Comparison of ENCODE assay signal across 26 cellular contexts in genomic region chr12:50787618-50788017, GRCh38. TPM values are rescaled to one million over a fixed set of nuclear protein-coding genes. Genes with fewer than 3 reads are reported as not detected.
DNase-seq lines count a peak whose midpoint lies in the region; ATAC-seq and TF ChIP-seq lines count a peak whose summit lies in the region.
"Had no signal": no experiment of that assay in that cellular context is flagged by ENCODE, and none has a peak within 500 bp of the region (broad histone marks: within the 10 kb centered on the region; RNA-seq: fewer than 3 reads in every experiment).

No MANE protein-coding gene starts in this region.

- H3K27ac ChIP-seq in ACC112 (ENCODE audit: low read depth, low read length) (peak overlapping the region; percentile 97), PC-9 (peak overlapping the region; percentile 90), trophoblast cell (ENCODE audit: low read depth, low read length) (peak overlapping the region; percentile 99)
- H3K27ac ChIP-seq: colonic mucosa, heart right ventricle, KMS-11, neutrophil, psoas muscle had no signal

- H3K4me3 ChIP-seq in ACC112 (ENCODE audit: low read depth, low read length) (no peak overlapping the region), PC-9 (no peak overlapping the region), trophoblast cell (ENCODE audit: low read depth, low read length) (no peak overlapping the region)
- H3K4me3 ChIP-seq: colonic mucosa, heart right ventricle, psoas muscle, tibial nerve had no signal

- peaks cover 40% of the 10 kb centered on the region for H3K4me1 ChIP-seq in ACC112 (ENCODE audit: control insufficient read depth, insufficient read depth, low read length, unreplicated experiment)
- peaks cover 40% of the 10 kb centered on the region for H3K4me1 ChIP-seq in PC-9 (replicated peaks; ENCODE audit: insufficient read depth)
- peaks cover 17 to 19% of the 10 kb centered on the region in 2 experiments for H3K4me1 ChIP-seq in trophoblast cell (ENCODE audit: control insufficient read depth in 1 of 2, insufficient read depth in 2 of 2, low read length in 2 of 2)
- H3K4me1 ChIP-seq: colonic mucosa had no signal

- H3K9me3 ChIP-seq in PC-9 (ENCODE audit: insufficient read depth, low read depth) (no peaks in the 10 kb centered on the region), trophoblast cell (ENCODE audit: insufficient read depth, low read depth, low read length) (no peaks in the 10 kb centered on the region)
- H3K9me3 ChIP-seq: colonic mucosa, neutrophil, psoas muscle had no signal

- no peaks in the 10 kb centered on the region for H3K9me2 ChIP-seq in PC-9 (ENCODE audit: insufficient read depth)

- peak overlapping the region; percentile 76 for H3K4ac ChIP-seq in trophoblast cell (ENCODE audit: low read depth, low read length)

- H2BK5ac ChIP-seq in trophoblast cell (ENCODE audit: low read depth, low read length, poor library complexity): peak overlapping the region; percentile 90

- no peak overlapping the region for H2AFZ ChIP-seq in ACC112 (ENCODE audit: low read length, unreplicated experiment)
- no peak overlapping the region for H2AFZ ChIP-seq in PC-9
- H2AFZ ChIP-seq in trophoblast cell (ENCODE audit: insufficient read depth, low read length, poor library complexity): no peak overlapping the region

- H3K9ac ChIP-seq in trophoblast cell (ENCODE audit: low read length): no peak overlapping the region
- H3K9ac ChIP-seq: KMS-11 had no signal

- H4K8ac ChIP-seq in trophoblast cell (ENCODE audit: low read depth, low read length): peak overlapping the region; percentile 37

- no peaks in the 10 kb centered on the region for H4K20me1 ChIP-seq in PC-9 (ENCODE audit: insufficient read depth)

- H2AK5ac ChIP-seq in trophoblast cell (ENCODE audit: low read length): peak overlapping the region; percentile 91

- TF ChIP-seq CTCF in PC-9 (conservative IDR thresholded peaks at IDR 0.05): no peak
- TF ChIP-seq CTCF in GM20000 (IDR thresholded peaks at IDR 0.05; ENCODE audit: extremely low read depth, missing control alignments): no peak

- no TSS peak for BruUV-seq in PC-9 (replicated peaks; lab: Mats Ljungman, UMichigan)

- H3K27me3 ChIP-seq in ACC112 (ENCODE audit: insufficient read depth, low read length) (no peaks in the 10 kb centered on the region), PC-9 (ENCODE audit: insufficient read depth, low read depth) (no peaks in the 10 kb centered on the region), trophoblast cell (ENCODE audit: insufficient read depth, low read length) (no peaks in the 10 kb centered on the region)
- H3K27me3 ChIP-seq: colonic mucosa, heart right ventricle, neutrophil, tibial nerve had no signal

- H3K79me2 ChIP-seq in ACC112 (ENCODE audit: control insufficient read depth, insufficient read depth, low read length, unreplicated experiment): peaks cover 32% of the 10 kb centered on the region
- H3K79me2 ChIP-seq in PC-9 (ENCODE audit: low read depth): peaks cover 46% of the 10 kb centered on the region
- H3K79me2 ChIP-seq in trophoblast cell (ENCODE audit: control insufficient read depth, insufficient read depth, low read length, poor library complexity): peaks cover 10% of the 10 kb centered on the region

- POLR2A ChIA-PET in PC-9 (lab: Charles Lee; ENCODE audit: unreplicated experiment): no interaction called here

- peak; percentile 22 for ATAC-seq in esophagus mucosa
- ATAC-seq in HG03135 (IDR thresholded peaks at IDR 0.05; ENCODE audit: unreplicated experiment): no peak
- ATAC-seq: effector memory CD8-positive, alpha-beta T cell had no signal

- H3K36me3 ChIP-seq in ACC112 (ENCODE audit: insufficient read depth, low read length): peaks cover 13% of the 10 kb centered on the region
- peaks cover 7% of the 10 kb centered on the region; the same call in 1 of the 2 replicates for H3K36me3 ChIP-seq in PC-9 (ENCODE audit: low read depth)
- peaks cover 2 to 3% of the 10 kb centered on the region in 2 experiments for H3K36me3 ChIP-seq in trophoblast cell (ENCODE audit: control insufficient read depth in 1 of 2, insufficient read depth in 2 of 2, low read length in 2 of 2)
- H3K36me3 ChIP-seq: colonic mucosa had no signal

- H3K4me2 ChIP-seq in PC-9: peak overlapping the region; percentile 54
- no peak overlapping the region for H3K4me2 ChIP-seq in trophoblast cell (ENCODE audit: low read length)
- H3K4me2 ChIP-seq: KMS-11 had no signal

- no peak for DNase-seq in PC-9
- DNase-seq in trophoblast cell: no peak
- DNase-seq in GM20000 (ENCODE audit: low spot score): no peak
- DNase-seq in stimulated activated CD4-positive, alpha-beta T cell treated with anti-CD3 and anti-CD28 coated beads, Interleukin-4, amount 100 ng/mL, for 4 hours: no peak
- no peak for DNase-seq in NCI-H1105 (lab: John Stamatoyannopoulos, UW)
- DNase-seq: activated CD4-positive, CD25-positive, alpha-beta regulatory T cell treated with anti-CD3 and anti-CD28 coated beads, Interleukin-2, amount 50 U/mL, for 72 hours; activated gamma-delta T cell treated with Interleukin-2 at 50 U/mL for 16 hours; activated T-cell treated with anti-CD3 and anti-CD28 coated beads, Interleukin-2, amount 50 U/mL, for 1 hour; CD4-positive, alpha-beta T cell; colonic mucosa; effector memory CD8-positive, alpha-beta T cell; GDM1; heart right ventricle; MV-4-11; NCI-H187; NCI-H69; psoas muscle; stimulated activated CD4-positive, alpha-beta T cell treated with anti-CD3 and anti-CD28 coated beads, Interleukin-4, amount 100 ng/mL, for 24 hours had no signal

- peak overlapping the region; percentile 81 for H2BK120ac ChIP-seq in trophoblast cell (ENCODE audit: insufficient read depth, low read length, poor library complexity)

- peak overlapping the region; percentile 88 for H4K91ac ChIP-seq in trophoblast cell (ENCODE audit: low read depth, low read length)

- intact Hi-C loops in PC-9 (cut with micrococcal nuclease; ENCODE audit: unreplicated experiment): loop anchor here (2.0 kb wide), 1 partner anchor 23 kb away; the partner anchor contains the start of gene ATF1

- peak overlapping the region; percentile 82 for H3K18ac ChIP-seq in trophoblast cell (ENCODE audit: low read length)

- peak overlapping the region; percentile 77 for H3K14ac ChIP-seq in trophoblast cell (ENCODE audit: low read length)

- H2BK12ac ChIP-seq in trophoblast cell (ENCODE audit: low read length): peak overlapping the region; percentile 87

- H3F3A ChIP-seq in PC-9 (ENCODE audit: insufficient read depth, low read depth): peaks cover 29% of the 10 kb centered on the region

- no CpG with 5 or more reads among the region's 2 CpGs for WGBS in trophoblast cell (ENCODE audit: extremely low coverage, insufficient coverage, insufficient read length)

- CTCF ChIA-PET in PC-9 (lab: Charles Lee): interaction anchor here (0.7 to 1.4 kb wide), 3 partner anchors 22 to 144 kb away, joined by 3 to 12 read pairs (median 4); no protein-coding TSS in a partner anchor

- H4K12ac ChIP-seq in trophoblast cell (ENCODE audit: low read depth, low read length): no peak overlapping the region

- no peak overlapping the region for H3K23ac ChIP-seq in trophoblast cell (ENCODE audit: low read length)

- H3K79me1 ChIP-seq in trophoblast cell (ENCODE audit: low read length): peaks cover 19% of the 10 kb centered on the region

RNA-seq across cellular contexts. Expression of gene ATF1, which starts 23.7 kb away (rescaled TPM):
- total RNA-seq in PC-9 (2021): 29.8 and 37.9 TPM in 2 replicates
- 22.3 TPM for total RNA-seq in esophagus mucosa
- polyA plus RNA-seq in trophoblast cell (2013): 34.6 and 36.5 TPM in 2 replicates

RNA-seq across cellular contexts. Expression of gene TMPRSS12, which starts 55.1 kb away (rescaled TPM):
- total RNA-seq in PC-9 (2021) (not detected in 2 replicates), esophagus mucosa (not detected)
- polyA plus RNA-seq in trophoblast cell (2013): 0.14 TPM in 2 replicates
- total RNA-seq: CD4-positive, alpha-beta T cell; colonic mucosa; heart right ventricle; HT-29; liver; psoas muscle; tibial nerve had no signal
- polyA plus RNA-seq: heart right ventricle, liver, psoas muscle had no signal
